In the genomic region with DNA sequence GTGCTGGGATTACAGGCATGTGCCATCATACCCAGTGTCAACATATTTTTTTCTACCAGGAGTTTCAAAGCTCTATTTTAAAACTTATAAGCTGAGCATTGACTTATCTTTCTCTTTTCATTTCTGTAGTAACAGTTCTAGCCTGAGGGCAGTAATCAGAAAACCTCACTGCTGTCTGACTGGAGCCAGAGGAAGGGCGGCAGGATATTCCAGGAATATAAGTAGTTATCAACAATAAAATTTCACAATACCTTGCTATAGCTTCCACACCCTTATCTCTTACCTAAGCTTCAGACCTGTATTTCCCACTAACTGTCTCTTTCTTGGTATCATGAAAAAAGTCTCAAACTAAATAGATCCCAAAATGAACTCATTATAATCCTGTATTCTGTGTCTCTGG, we compare ENCODE assay signal across 17 cellular contexts. TPM values are rescaled to one million over a fixed set of nuclear protein-coding genes. Genes with fewer than 3 reads are reported as not detected.
DNase-seq lines count a peak whose midpoint lies in the region; ATAC-seq, FAIRE-seq and TF ChIP-seq lines count a peak whose summit lies in the region.
"Had no signal": no experiment of that assay in that cellular context is flagged by ENCODE, and none has a peak within 500 bp of the region (broad histone marks: within the 10 kb centered on the region; RNA-seq: fewer than 3 reads in every experiment).

No MANE protein-coding gene starts in this region.

- H3K36me3 ChIP-seq in breast epithelium = no peaks in the 10 kb centered on the region
- no peaks in the 10 kb centered on the region for H3K36me3 ChIP-seq in adipocyte (ENCODE audit: control insufficient read depth, insufficient read depth, low read length, severe bottlenecking)
- no peaks in the 10 kb centered on the region for H3K36me3 ChIP-seq in keratinocyte (ENCODE audit: control insufficient read depth in 2 of 2, extremely low read depth in 1 of 2, insufficient read depth in 2 of 2, low read length in 2 of 2)
- H3K36me3 ChIP-seq in prostate gland = no peaks in the 10 kb centered on the region

- no peaks in the 10 kb centered on the region for H4K20me1 ChIP-seq in keratinocyte (ENCODE audit: control insufficient read depth, extremely low read depth, insufficient read depth, low read length)

- no peak overlapping the region for H2AFZ ChIP-seq in keratinocyte (ENCODE audit: control insufficient read depth, low read length)

- peaks cover 53% of the 10 kb centered on the region for H3K4me1 Mint-ChIP-seq in MCF 10A (ENCODE audit: insufficient read depth, unreplicated experiment)

- H3K4me3 ChIP-seq in breast epithelium (no peak overlapping the region), adipocyte (ENCODE audit: low read length) (no peak overlapping the region), keratinocyte (ENCODE audit: control insufficient read depth in 2 of 3, extremely low read depth in 1 of 3, insufficient read depth in 2 of 3, low read depth in 1 of 3, low read length in 3 of 3) (no peak overlapping the region), prostate gland (no peak overlapping the region)

- intact Hi-C loops in MCF 10A (cut with micrococcal nuclease) (no loop called here), breast epithelium (cut with DNase I; ENCODE audit: low total_unique reads) (no loop called here), prostate gland (cut with DNase I) (loop anchor here (10.0 kb wide), 1 partner anchor 96 kb away; no protein-coding TSS in a partner anchor)

- BruUV-seq in MCF 10A (replicated peaks; lab: Mats Ljungman, UMichigan) = no TSS peak

- H3K27ac Mint-ChIP-seq in MCF 10A (ENCODE audit: low read depth, unreplicated experiment) = peak overlapping the region; percentile 92
- H3K27ac Mint-ChIP-seq: CD8-positive, alpha-beta T cell had no signal

- DNase-seq in MCF 10A (ENCODE audit: unreplicated experiment) = peak; percentile 64
- DNase-seq in breast epithelium (ENCODE audit: low spot score in 2 of 2) = no peak
- DNase-seq in adipocyte (ENCODE audit: low read depth) = peak; percentile 35
- peak; percentile 64 for DNase-seq in keratinocyte (ENCODE audit: low read depth, low spot score)
- DNase-seq in NCI-H82 treated with DMSO at 0.1 percent for 48 hours (lab: John Stamatoyannopoulos, UW; ENCODE audit: unreplicated experiment) = no peak
- no peak for DNase-seq in prostate gland (ENCODE audit: low spot score)
- DNase-seq: CD8-positive, alpha-beta T cell; Karpas-422; NCI-H1436; NCI-H2081; NCI-H524 treated with DMSO at 0.1 percent for 48 hours; NK-92 treated with Interleukin-12 subunit alpha and Interleukin-12 subunit beta, amount 100 ng/mL, for 24 hours; SHP77 had no signal

- no peaks in the 10 kb centered on the region for H3K4me1 ChIP-seq in breast epithelium
- H3K4me1 ChIP-seq in adipocyte (ENCODE audit: control insufficient read depth, insufficient read depth, low read length) = peaks cover 11% of the 10 kb centered on the region
- peaks cover 68% of the 10 kb centered on the region for H3K4me1 ChIP-seq in keratinocyte (ENCODE audit: control insufficient read depth, extremely low read depth, insufficient read depth, low read length)
- H3K4me1 ChIP-seq in prostate gland (replicated peaks) = no peaks in the 10 kb centered on the region

- no peak for TF ChIP-seq CTCF in MCF 10A (IDR thresholded peaks at IDR 0.05; ENCODE audit: unreplicated experiment)
- TF ChIP-seq CTCF in breast epithelium (IDR thresholded peaks at IDR 0.05) = no peak
- TF ChIP-seq CTCF in keratinocyte (optimal IDR thresholded peaks at IDR 0.05 in 1 of 3, IDR thresholded peaks at IDR 0.05 in 1 of 3, conservative IDR thresholded peaks at IDR 0.05 in 1 of 3; ENCODE audit: extremely low read depth in 1 of 3, insufficient read depth in 2 of 3, low read length in 3 of 3) = no peak
- TF ChIP-seq CTCF in prostate gland (IDR thresholded peaks at IDR 0.05) = no peak

- H3K9me3 Mint-ChIP-seq in MCF 10A (ENCODE audit: unreplicated experiment) = peaks cover 7% of the 10 kb centered on the region
- H3K9me3 Mint-ChIP-seq: CD8-positive, alpha-beta T cell had no signal

- H3K27me3 ChIP-seq in breast epithelium (no peaks in the 10 kb centered on the region), adipocyte (replicated peaks; ENCODE audit: control insufficient read depth, insufficient read depth, low read length) (no peaks in the 10 kb centered on the region), keratinocyte (ENCODE audit: control insufficient read depth, extremely low read depth, insufficient read depth, low read length) (no peaks in the 10 kb centered on the region), prostate gland (replicated peaks; ENCODE audit: insufficient read depth) (no peaks in the 10 kb centered on the region)

- H3K27ac ChIP-seq in breast epithelium (no peak overlapping the region), keratinocyte (ENCODE audit: control insufficient read depth, insufficient read depth, low read length) (peak overlapping the region; percentile 79), prostate gland (no peak overlapping the region)
- H3K27ac ChIP-seq: 22Rv1 had no signal

- H3K79me2 ChIP-seq in keratinocyte (ENCODE audit: control insufficient read depth, insufficient read depth, low read length) = no peaks in the 10 kb centered on the region

- H3K9me3 ChIP-seq in breast epithelium = no peaks in the 10 kb centered on the region
- no peaks in the 10 kb centered on the region for H3K9me3 ChIP-seq in adipocyte (ENCODE audit: control insufficient read depth, low read length)
- H3K9me3 ChIP-seq in keratinocyte (ENCODE audit: control insufficient read depth, low read depth, low read length) = no peaks in the 10 kb centered on the region
- no peaks in the 10 kb centered on the region for H3K9me3 ChIP-seq in prostate gland

- H3K9me1 ChIP-seq in keratinocyte (ENCODE audit: control insufficient read depth, extremely low read depth, insufficient read depth, low read length) = no peaks in the 10 kb centered on the region

- no peaks in the 10 kb centered on the region for H3K27me3 Mint-ChIP-seq in MCF 10A (ENCODE audit: insufficient read depth, unreplicated experiment)

- no peak for TF ChIP-seq POLR2A in breast epithelium (IDR thresholded peaks at IDR 0.05)
- no peak for TF ChIP-seq POLR2A in prostate gland (IDR thresholded peaks at IDR 0.05)

- peaks cover 12% of the 10 kb centered on the region for H3K36me3 Mint-ChIP-seq in MCF 10A (ENCODE audit: insufficient read depth, unreplicated experiment)
- H3K36me3 Mint-ChIP-seq: CD8-positive, alpha-beta T cell had no signal

- H3K4me2 ChIP-seq in keratinocyte (ENCODE audit: control insufficient read depth, extremely low read depth, insufficient read depth, low read depth, low read length) = peak overlapping the region; percentile 60

- dilution Hi-C loops in keratinocyte (cut with MboI; ENCODE audit: extremely low pct_ligation_motif_present, low sequenced_read_pairs) = no loop called here

- FAIRE-seq in keratinocyte (lab: Jason Lieb, UNC) = peak; percentile 76
- FAIRE-seq: H54 had no signal

- POLR2A ChIA-PET in MCF 10A (lab: Yijun Ruan, JAX) = interaction anchor here (0.5 to 11.8 kb wide), 16 partner anchors 9 to 246 kb away, joined by 3 to 213 read pairs (median 4); no protein-coding TSS in a partner anchor

- CTCF ChIA-PET in MCF 10A (lab: Yijun Ruan, JAX) = interaction anchor here (0.6 to 7.5 kb wide), 5 partner anchors 43 to 247 kb away, joined by 3 to 79 read pairs (median 9); no protein-coding TSS in a partner anchor

- H3K4me3 Mint-ChIP-seq in MCF 10A (ENCODE audit: unreplicated experiment) = peak overlapping the region; percentile 12
- H3K4me3 Mint-ChIP-seq: CD8-positive, alpha-beta T cell had no signal

- 48% methylated on average over 1 of the region's 1 CpG for WGBS in prostate gland

- no peak overlapping the region for H3K9ac ChIP-seq in adipocyte (ENCODE audit: low read length)
- H3K9ac ChIP-seq in keratinocyte (ENCODE audit: control insufficient read depth, extremely low read depth, insufficient read depth, low read length) = peak overlapping the region; percentile 13

- ATAC-seq in GM21529 (IDR thresholded peaks at IDR 0.05; ENCODE audit: unreplicated experiment) (no peak), GM21786 (IDR thresholded peaks at IDR 0.05; ENCODE audit: unreplicated experiment) (no peak)
- ATAC-seq: CD8-positive, alpha-beta T cell had no signal

RNA-seq across cellular contexts. Expression of a gene that starts 5.1 kb away (rescaled TPM):
- total RNA-seq in MCF 10A (2022) (57.7 and 60.3 TPM in 2 replicates), breast epithelium (10 to 100 TPM; 13.0 to 19.6 (median 19.3) TPM), prostate gland (10 to 100 TPM in 1 of 2 donors, 1 to 10 TPM in 1; 9.5 to 14.8 TPM)
- 15.5 to 24.3 TPM (median 19.0 TPM) in 3 replicates for polyA plus RNA-seq in keratinocyte
- 41.7 TPM for polyA plus RNA-seq in keratinocyte (2011; ENCODE audit: low read depth)
- 8.5 and 18.3 TPM in 2 replicates for polyA plus RNA-seq in keratinocyte (2011; cell fraction: cytosol; rRNA removed)
- polyA plus RNA-seq in keratinocyte (2011; cell fraction: nucleus; rRNA removed) = 19.4 and 25.3 TPM in 2 replicates
- polyA plus RNA-seq in keratinocyte (2012; ENCODE audit: low replicate concordance) = 11.2 and 14.0 TPM in 2 replicates
- 6.6 to 33.4 TPM (median 20.7 TPM) in 3 replicates for polyA minus RNA-seq in keratinocyte
- polyA minus RNA-seq in keratinocyte (2011; cell fraction: cytosol; rRNA and poly(A)+ RNA removed) = 16.1 TPM
- polyA minus RNA-seq in keratinocyte (2011; cell fraction: nucleus; rRNA and poly(A)+ RNA removed) = 22.9 and 41.5 TPM in 2 replicates

Comparison
In these comparisons a context has a peak if more than half of its experiments do, and no peak if none do; other contexts are left out.
1. DNase-seq: peak in MCF 10A (single experiment), adipocyte (single experiment) and keratinocyte (single experiment); none in breast epithelium (0 of 2), NCI-H82 treated with DMSO at 0.1 percent for 48 hours (single experiment) and prostate gland (single experiment).